10 cellular contexts compared by ENCODE assay signal in the genomic region with DNA sequence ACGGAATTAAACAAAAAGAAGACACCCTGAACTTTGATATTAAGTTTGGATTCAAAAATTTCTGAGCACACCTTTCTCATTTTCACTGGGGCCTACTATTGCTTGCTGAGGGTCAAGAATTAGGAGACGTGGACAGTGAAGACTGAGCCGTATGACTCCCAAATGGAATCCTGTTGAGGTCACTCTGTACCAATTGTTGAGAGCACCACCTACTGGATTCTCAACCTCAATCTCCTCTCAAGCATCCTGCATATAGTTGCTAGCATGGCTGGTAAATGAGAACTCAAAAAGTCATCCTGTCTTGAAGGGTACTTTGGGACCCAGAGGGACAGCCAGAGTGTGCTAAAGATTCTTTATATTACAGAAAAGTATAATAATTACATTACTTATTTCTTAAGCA. TPM values are rescaled to one million over a fixed set of nuclear protein-coding genes. Genes with fewer than 3 reads are reported as not detected.
DNase-seq lines count a peak whose midpoint lies in the region; ATAC-seq, FAIRE-seq and TF ChIP-seq lines count a peak whose summit lies in the region.
"Had no signal": no experiment of that assay in that cellular context is flagged by ENCODE, and none has a peak within 500 bp of the region (broad histone marks: within the 10 kb centered on the region; RNA-seq: fewer than 3 reads in every experiment).

No MANE protein-coding gene starts in this region.

- no peaks in the 10 kb centered on the region for H3K9me3 ChIP-seq in pancreas

- no peaks in the 10 kb centered on the region for H3K27me3 ChIP-seq in pancreas

- peaks cover 9% of the 10 kb centered on the region for H3K36me3 Mint-ChIP-seq in glutamatergic neuron (ENCODE audit: unreplicated experiment)

- H3K4me3 ChIP-seq in epithelial cell of proximal tubule (ENCODE audit: low read depth, low read length) (no peak overlapping the region), pancreas (no peak overlapping the region)

- DNase-seq in GM04504 (ENCODE audit: low read depth), result peak; percentile 1
- peak; percentile 38 for DNase-seq in NCI-H460 (ENCODE audit: extremely low read depth, low read depth)
- no peak for DNase-seq in epithelial cell of proximal tubule (ENCODE audit: low read depth)
- DNase-seq in pancreas, result no peak
- no peak for DNase-seq in NCI-H1048 (lab: John Stamatoyannopoulos, UW)
- DNase-seq in hippocampal formation (lab: John Stamatoyannopoulos, UW), result no peak
- no peak for DNase-seq in glutamatergic neuron
- DNase-seq: posterior cingulate gyrus had no signal

- TF ChIP-seq CTCF in epithelial cell of proximal tubule (conservative IDR thresholded peaks at IDR 0.05; ENCODE audit: low read depth, low read length) (peak; percentile 72), pancreas (IDR thresholded peaks at IDR 0.05) (peak in 2 of 4 donors; percentile 13 to 24), glutamatergic neuron (IDR thresholded peaks at IDR 0.05; ENCODE audit: partially characterized antibody, unreplicated experiment) (no peak)

- H3K9me3 Mint-ChIP-seq in glutamatergic neuron (ENCODE audit: unreplicated experiment), result no peaks in the 10 kb centered on the region

- no peak overlapping the region for H3K27ac ChIP-seq in pancreas

- H3K4me3 Mint-ChIP-seq in glutamatergic neuron (ENCODE audit: unreplicated experiment), result no peak overlapping the region

- H3K27me3 Mint-ChIP-seq in glutamatergic neuron (ENCODE audit: unreplicated experiment), result no peaks in the 10 kb centered on the region

- ATAC-seq in pancreas (peak; percentile 73 to 98 (median 88)), HG02678 (IDR thresholded peaks at IDR 0.05; ENCODE audit: unreplicated experiment) (no peak)

- intact Hi-C loops in pancreas (cut with DNase I), result no loop called here

- no peaks in the 10 kb centered on the region for H3K4me1 ChIP-seq in pancreas

- 39 to 42% methylated on average over 3 of the region's 3 CpGs for WGBS in pancreas, 2 donors

- no peaks in the 10 kb centered on the region for H3K4me1 Mint-ChIP-seq in glutamatergic neuron (ENCODE audit: low read depth, unreplicated experiment)

- no peak for FAIRE-seq in pancreas (lab: Jason Lieb, UNC)
- FAIRE-seq: urothelium cell line had no signal

- H3K36me3 ChIP-seq in pancreas, result no peaks in the 10 kb centered on the region

- H3K27ac Mint-ChIP-seq in glutamatergic neuron (ENCODE audit: unreplicated experiment), result no peak overlapping the region

RNA-seq across cellular contexts. Expression of a gene that starts 20.2 kb away (rescaled TPM):
- total RNA-seq in NCI-H460 (2014; rRNA removed; shearing (Covaris generic)), result 26.4 and 29.4 TPM in 2 replicates
- 34.1 and 36.7 TPM in 2 replicates for polyA plus RNA-seq in NCI-H460 (2014; cell fraction: nucleus; rRNA removed)
- 13.7 and 18.3 TPM in 2 replicates for total RNA-seq in epithelial cell of proximal tubule
- 10 to 100 TPM; 20.8 to 29.1 (median 25.8) TPM for total RNA-seq in pancreas
- polyA plus RNA-seq in pancreas, result 1 to 10 TPM; 8.1 to 8.6 TPM
- 33.2 TPM for total RNA-seq in glutamatergic neuron (ENCODE audit: unreplicated experiment)

Comparison
In these comparisons a context has a peak if more than half of its experiments do, and no peak if none do; other contexts are left out.
1. DNase-seq: peak in GM04504 (single experiment) and NCI-H460 (single experiment); none in epithelial cell of proximal tubule (single experiment), pancreas (0 of 6), NCI-H1048 (single experiment), hippocampal formation (0 of 2) and glutamatergic neuron (single experiment).